In the genomic region with DNA sequence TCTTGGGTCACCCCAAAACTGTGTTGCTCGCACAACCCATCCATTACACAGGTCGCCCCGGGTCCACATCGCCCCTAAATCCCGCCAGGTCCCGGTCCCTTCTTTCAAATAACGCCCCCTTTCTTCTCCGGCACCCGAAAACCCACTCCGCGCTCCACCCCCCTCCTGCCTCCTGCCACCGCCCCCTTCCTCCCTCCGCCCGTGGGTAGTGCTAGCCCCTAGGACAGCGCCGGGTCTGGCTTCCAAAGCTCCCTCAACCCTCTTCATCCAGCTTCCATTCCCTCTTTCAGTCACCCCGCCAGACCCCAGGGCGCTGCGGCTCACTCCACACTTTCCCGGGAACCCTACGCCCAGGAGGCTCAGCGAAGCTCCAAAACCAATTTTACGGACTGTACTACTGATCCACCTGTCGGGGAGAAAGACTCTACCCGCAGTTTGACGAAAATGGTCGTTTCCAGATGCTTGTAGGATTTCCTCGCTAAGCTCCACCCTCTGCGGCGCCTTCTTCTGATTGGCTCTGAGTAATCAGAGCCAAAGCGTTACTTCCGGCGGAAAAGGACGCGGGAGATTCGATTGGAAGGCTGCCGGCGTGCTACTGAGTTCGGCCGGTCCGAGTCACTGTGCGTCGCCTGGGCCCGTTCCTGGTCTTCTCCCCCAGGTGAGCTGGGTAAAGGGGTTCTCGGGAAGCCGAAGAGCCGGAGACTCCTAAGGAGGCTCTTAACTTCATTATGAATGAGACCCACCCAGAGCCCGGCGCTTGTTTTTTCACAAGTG, we compare ENCODE assay signal across 1 cellular context.
TF ChIP-seq lines count a peak whose summit lies in the region.

A gene with protein sequence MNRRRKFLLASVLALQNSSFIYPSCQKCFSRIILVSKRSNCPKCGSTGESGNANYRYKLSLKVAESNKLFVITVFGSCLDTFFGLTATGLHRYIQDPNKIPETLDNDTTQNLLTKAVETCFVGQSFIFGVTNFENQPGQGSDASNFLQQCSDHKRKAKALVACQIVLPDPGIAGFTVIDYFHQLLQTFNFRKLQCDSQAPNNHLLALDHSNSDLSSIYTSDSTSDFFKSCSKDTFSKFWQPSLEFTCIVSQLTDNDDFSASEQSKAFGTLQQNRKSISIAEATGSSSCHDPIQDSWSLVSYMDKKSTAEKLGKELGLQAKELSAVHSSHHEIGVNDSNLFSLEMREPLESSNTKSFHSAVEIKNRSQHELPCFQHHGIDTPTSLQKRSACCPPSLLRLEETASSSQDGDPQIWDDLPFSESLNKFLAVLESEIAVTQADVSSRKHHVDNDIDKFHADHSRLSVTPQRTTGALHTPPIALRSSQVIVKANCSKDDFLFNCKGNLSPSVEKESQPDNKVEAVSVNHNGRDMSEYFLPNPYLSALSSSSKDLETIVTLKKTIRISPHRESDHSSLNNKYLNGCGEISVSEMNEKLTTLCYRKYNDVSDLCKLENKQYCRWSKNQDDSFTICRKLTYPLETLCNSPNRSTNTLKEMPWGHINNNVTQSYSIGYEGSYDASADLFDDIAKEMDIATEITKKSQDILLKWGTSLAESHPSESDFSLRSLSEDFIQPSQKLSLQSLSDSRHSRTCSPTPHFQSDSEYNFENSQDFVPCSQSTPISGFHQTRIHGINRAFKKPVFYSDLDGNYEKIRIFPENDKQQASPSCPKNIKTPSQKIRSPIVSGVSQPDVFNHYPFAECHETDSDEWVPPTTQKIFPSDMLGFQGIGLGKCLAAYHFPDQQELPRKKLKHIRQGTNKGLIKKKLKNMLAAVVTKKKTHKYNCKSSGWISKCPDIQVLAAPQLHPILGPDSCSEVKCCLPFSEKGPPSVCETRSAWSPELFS (plus strand): TSS at position 572 of the 774 bp plus-strand sequence. CDS start 13,003 bp downstream, outside the sequence.

TF ChIP-seq in HCT116, 20 proteins besides CTCF, POLR2A, EP300 and RAD21 (continued from another document):
- TF ChIP-seq CBX3 (IDR thresholded peaks at IDR 0.05; ENCODE audit: low read depth) = 0 out of 2 replicates have a peak, but pooled peaks have one; percentile 58
TF ChIP-seq in HCT116: peak in this region for 9.
